16 cellular contexts compared by ENCODE assay signal in the genomic region with DNA sequence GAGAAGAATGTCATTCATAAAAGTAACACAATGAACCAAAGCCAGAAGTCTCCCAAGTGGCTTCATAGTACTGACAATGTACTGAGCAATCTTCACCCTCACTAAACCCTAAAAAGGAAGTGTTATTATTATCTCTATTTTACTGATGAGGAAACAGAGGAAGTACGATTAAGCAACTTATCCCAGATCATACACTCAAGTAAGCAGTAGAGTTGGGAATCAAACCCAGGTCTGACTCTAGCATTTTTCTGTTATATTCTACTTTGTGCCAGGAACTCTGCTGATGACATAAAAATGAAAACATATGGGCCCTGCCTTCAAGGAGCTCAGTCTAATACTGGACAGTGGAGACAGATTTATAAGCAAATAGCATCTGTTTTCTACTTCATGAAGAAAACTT.
DNase-seq lines count a peak whose midpoint lies in the region; ATAC-seq, FAIRE-seq and TF ChIP-seq lines count a peak whose summit lies in the region.
"Had no signal": no experiment of that assay in that cellular context is flagged by ENCODE, and none has a peak within 500 bp of the region (broad histone marks: within the 10 kb centered on the region; RNA-seq: fewer than 3 reads in every experiment).

No MANE protein-coding gene starts in this region.

- no peaks in the 10 kb centered on the region for H3K4me1 ChIP-seq in GM12878 (ENCODE audit: control insufficient read depth, insufficient read depth, low read length)

- H3K4me2 ChIP-seq in GM12878 (ENCODE audit: control insufficient read depth, insufficient read depth) = no peak overlapping the region

- H3K36me3 ChIP-seq in GM12878 (ENCODE audit: control insufficient read depth in 2 of 2, insufficient read depth in 2 of 2, low read length in 1 of 2) = no peaks in the 10 kb centered on the region; a peak in 1 of 4 replicates

- in situ Hi-C loops in GM12878 (cut with MboI) = no loop called here

- FAIRE-seq in GM12878 (lab: Jason Lieb, UNC) = peak; percentile 44
- FAIRE-seq: TTC549 had no signal

- H3K9ac ChIP-seq in GM12878 (ENCODE audit: control insufficient read depth, insufficient read depth, low read length) = no peak overlapping the region

- no peaks in the 10 kb centered on the region for H3K9me3 ChIP-seq in GM12878 (replicated peaks; ENCODE audit: control insufficient read depth, insufficient read depth, low read length)
- H3K9me3 ChIP-seq: psoas muscle had no signal

- no peak for TF ChIP-seq CTCF in GM12878 (IDR thresholded peaks at IDR 0.05 in 2 of 3, conservative IDR thresholded peaks at IDR 0.05 in 1 of 3; ENCODE audit: control insufficient read depth in 2 of 3, extremely low read depth in 1 of 3, insufficient read depth in 1 of 3, low read depth in 3 of 3, low read length in 3 of 3)

- no peaks in the 10 kb centered on the region for H3K27me3 ChIP-seq in GM12878 (replicated peaks in 1 of 2; ENCODE audit: control insufficient read depth in 2 of 2, insufficient read depth in 2 of 2, low read length in 1 of 2)

- no peaks in the 10 kb centered on the region for H3K27me3 Mint-ChIP-seq in activated T-cell treated with anti-CD3 and anti-CD28 coated beads, Interleukin-2, amount 50 U/mL, for 72 hours (ENCODE audit: low read depth)
- H3K27me3 Mint-ChIP-seq in naive thymus-derived CD8-positive, alpha-beta T cell = no peaks in the 10 kb centered on the region

- no peak overlapping the region for H3K4me3 ChIP-seq in GM12878
- H3K4me3 ChIP-seq: psoas muscle had no signal

- TF ChIP-seq EP300 in GM12878 (IDR thresholded peaks at IDR 0.05; ENCODE audit: borderline replicate concordance in 1 of 2, control insufficient read depth in 1 of 2, low read depth in 2 of 2, low read length in 2 of 2) = no peak

- POLR2A ChIA-PET in GM12878 (lab: Charles Lee) = no interaction called here
- POLR2A ChIA-PET in naive thymus-derived CD8-positive, alpha-beta T cell (lab: Charles Lee) = interaction anchor here (1.6 kb wide), 1 partner anchor 21 kb away, joined by 4 read pairs; no protein-coding TSS in a partner anchor

- no peak for DNase-seq in activated T-cell treated with anti-CD3 and anti-CD28 coated beads, Interleukin-2, amount 50 U/mL, for 72 hours
- no peak for DNase-seq in activated T-cell treated with anti-CD3 and anti-CD28 coated beads, Interleukin-2, amount 50 U/mL, for 48 hours
- DNase-seq in MV-4-11 (lab: John Stamatoyannopoulos, UW) = peak; percentile 65
- no peak for DNase-seq in GM12878 (ENCODE audit: low read depth, low spot score)
- DNase-seq in naive thymus-derived CD8-positive, alpha-beta T cell = no peak
- no peak for DNase-seq in caudate nucleus (lab: John Stamatoyannopoulos, UW)
- DNase-seq: amygdala; foreskin melanocyte; NCI-H187 treated with DMSO at 0.1 percent for 48 hours; NCI-H748 treated with DMSO at 0.1 percent for 48 hours; psoas muscle; stimulated activated CD8-positive, alpha-beta memory T cell treated with anti-CD3 and anti-CD28 coated beads, Interleukin-4, amount 100 ng/mL, for 48 hours; trophoblast cell had no signal

- no peaks in the 10 kb centered on the region; the same call in none of the 2 replicates for H3K79me2 ChIP-seq in GM12878 (ENCODE audit: control insufficient read depth, insufficient read depth, low read length)

- no peaks in the 10 kb centered on the region for H4K20me1 ChIP-seq in GM12878 (ENCODE audit: control insufficient read depth, insufficient read depth)

- no peak overlapping the region for H2AFZ ChIP-seq in GM12878 (ENCODE audit: control insufficient read depth, low read depth, low read length)

- no peak for TF ChIP-seq RAD21 in GM12878 (IDR thresholded peaks at IDR 0.05; ENCODE audit: insufficient read depth, low read depth, low read length)

- CTCF ChIA-PET in GM12878 (lab: Yijun Ruan, JAX) = no interaction called here

- no peak for TF ChIP-seq POLR2A in GM12878 (IDR thresholded peaks at IDR 0.05; ENCODE audit: low read depth, low read length)

- H3K36me3 Mint-ChIP-seq in activated T-cell treated with anti-CD3 and anti-CD28 coated beads, Interleukin-2, amount 50 U/mL, for 72 hours (ENCODE audit: insufficient read depth in 2 of 2) = peaks cover 2% of the 10 kb centered on the region in 2 donors
- H3K36me3 Mint-ChIP-seq in naive thymus-derived CD8-positive, alpha-beta T cell = peaks cover 0 to 44% (median 9%) of the 10 kb centered on the region in 3 donors

- SMC1A ChIA-PET in GM12878 (lab: Charles Lee; ENCODE audit: uncharacterized antibody, unreplicated experiment) = interaction anchor here (1.4 to 2.0 kb wide), 2 partner anchors 19 to 37 kb away, joined by 3 to 6 read pairs; no protein-coding TSS in a partner anchor

- intact Hi-C loops in GM12878 (cut with micrococcal nuclease; ENCODE audit: unreplicated experiment) = no loop called here

- no peak for ATAC-seq in activated T-cell treated with anti-CD3 and anti-CD28 coated beads, Interleukin-2, amount 50 U/mL, for 72 hours (replicated peaks in 1 of 2)
- ATAC-seq in GM12878 (no peak), GM21825 (IDR thresholded peaks at IDR 0.05; ENCODE audit: unreplicated experiment) (no peak), HG02763 (IDR thresholded peaks at IDR 0.05; ENCODE audit: unreplicated experiment) (no peak)
- no peak for ATAC-seq in naive thymus-derived CD8-positive, alpha-beta T cell
- ATAC-seq: psoas muscle had no signal

- BruUV-seq in GM12878 (replicated peaks; lab: Mats Ljungman, UMichigan) = no TSS peak

- H3K4me3 Mint-ChIP-seq in activated T-cell treated with anti-CD3 and anti-CD28 coated beads, Interleukin-2, amount 50 U/mL, for 72 hours = no peak overlapping the region
- peak overlapping the region in 6 of 10 donors; percentile 1 to 38 (median 16) for H3K4me3 Mint-ChIP-seq in naive thymus-derived CD8-positive, alpha-beta T cell

- peak overlapping the region; percentile 31 for H3K27ac Mint-ChIP-seq in activated T-cell treated with anti-CD3 and anti-CD28 coated beads, Interleukin-2, amount 50 U/mL, for 72 hours
- peak overlapping the region in 7 of 10 donors; percentile 7 to 61 (median 35) for H3K27ac Mint-ChIP-seq in naive thymus-derived CD8-positive, alpha-beta T cell

- peaks cover 68% of the 10 kb centered on the region for H3K4me1 Mint-ChIP-seq in activated T-cell treated with anti-CD3 and anti-CD28 coated beads, Interleukin-2, amount 50 U/mL, for 72 hours (ENCODE audit: low read depth)
- peaks cover 38 to 86% (median 80%) of the 10 kb centered on the region in 4 donors for H3K4me1 Mint-ChIP-seq in naive thymus-derived CD8-positive, alpha-beta T cell

- H3K9me3 Mint-ChIP-seq in activated T-cell treated with anti-CD3 and anti-CD28 coated beads, Interleukin-2, amount 50 U/mL, for 72 hours = no peaks in the 10 kb centered on the region
- no peaks in the 10 kb centered on the region for H3K9me3 Mint-ChIP-seq in naive thymus-derived CD8-positive, alpha-beta T cell

- RAD21 ChIA-PET in GM12878 (lab: Charles Lee; ENCODE audit: unreplicated experiment) = interaction anchor here (1.6 kb wide), 1 partner anchor 28 kb away, joined by 3 read pairs; no protein-coding TSS in a partner anchor

- H3K27ac ChIP-seq in GM12878 (ENCODE audit: control insufficient read depth, insufficient read depth) (peak overlapping the region; percentile 11; the same call in 1 of the 2 replicates), caudate nucleus (ENCODE audit: low read depth, low read length) (no peak overlapping the region)
- H3K27ac ChIP-seq: psoas muscle had no signal

- WGBS in GM12878 (ENCODE audit: insufficient coverage, insufficient replicate concordance, low lambda C conversion rate, missing lambda C conversion rate) = 8% methylated on average over 1 of the region's 1 CpG

TF ChIP-seq in GM12878, 131 proteins besides CTCF, POLR2A, EP300 and RAD21:
- TF ChIP-seq PAX5 (IDR thresholded peaks at IDR 0.05; ENCODE audit: borderline replicate concordance, low read depth, low read length) (no peak), STAT3 (IDR thresholded peaks at IDR 0.05; ENCODE audit: low read depth, low read length) (no peak), FOXK2 (IDR thresholded peaks at IDR 0.05) (no peak), HDGF (IDR thresholded peaks at IDR 0.05) (no peak)
- TF ChIP-seq, protein P1, sequence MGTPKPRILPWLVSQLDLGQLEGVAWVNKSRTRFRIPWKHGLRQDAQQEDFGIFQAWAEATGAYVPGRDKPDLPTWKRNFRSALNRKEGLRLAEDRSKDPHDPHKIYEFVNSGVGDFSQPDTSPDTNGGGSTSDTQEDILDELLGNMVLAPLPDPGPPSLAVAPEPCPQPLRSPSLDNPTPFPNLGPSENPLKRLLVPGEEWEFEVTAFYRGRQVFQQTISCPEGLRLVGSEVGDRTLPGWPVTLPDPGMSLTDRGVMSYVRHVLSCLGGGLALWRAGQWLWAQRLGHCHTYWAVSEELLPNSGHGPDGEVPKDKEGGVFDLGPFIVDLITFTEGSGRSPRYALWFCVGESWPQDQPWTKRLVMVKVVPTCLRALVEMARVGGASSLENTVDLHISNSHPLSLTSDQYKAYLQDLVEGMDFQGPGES (IDR thresholded peaks at IDR 0.05) = no peak

Comparison
In these comparisons a context has a peak if more than half of its experiments do, and no peak if none do; other contexts are left out.
1. H3K4me3 Mint-ChIP-seq: peak in naive thymus-derived CD8-positive, alpha-beta T cell (6 of 10); none in activated T-cell treated with anti-CD3 and anti-CD28 coated beads, Interleukin-2, amount 50 U/mL, for 72 hours (0 of 2).